In genomic region chr7:128841961-128842673, GRCh38 we compare ENCODE assay signal across 1 cellular context.
A peak's percentile ranks its signal among the peaks of the same experiment; 100 is the strongest.
TF ChIP-seq lines count a peak whose summit lies in the region.

No MANE protein-coding gene starts in this region.

TF ChIP-seq in HepG2, 621 proteins besides CTCF, POLR2A, EP300 and RAD21 (continued from another document):
- TF ChIP-seq KIAA2018 (CRISPR knock-in tag; IDR thresholded peaks at IDR 0.05; ENCODE audit: borderline replicate concordance): no peak
- TF ChIP-seq CREB1 (IDR thresholded peaks at IDR 0.05): no peak
- TF ChIP-seq CREB1 (CRISPR knock-in tag; IDR thresholded peaks at IDR 0.05): no peak
- TF ChIP-seq HNRNPL (IDR thresholded peaks at IDR 0.05; ENCODE audit: low read depth, low read length): peak; percentile 63
- no peak for TF ChIP-seq HMGXB3 (CRISPR knock-in tag; IDR thresholded peaks at IDR 0.05; ENCODE audit: borderline replicate concordance)
- no peak for TF ChIP-seq ZBTB21 (CRISPR knock-in tag; IDR thresholded peaks at IDR 0.05)
- TF ChIP-seq ELK4 (CRISPR knock-in tag; IDR thresholded peaks at IDR 0.05; ENCODE audit: borderline replicate concordance): no peak
- no peak for TF ChIP-seq ZNF343 (CRISPR knock-in tag; IDR thresholded peaks at IDR 0.05)
- TF ChIP-seq SP1 (IDR thresholded peaks at IDR 0.05): no peak
- TF ChIP-seq SP1 (CRISPR knock-in tag; IDR thresholded peaks at IDR 0.05): 0 out of 2 replicates have a peak, but pooled peaks have one; percentile 11
- TF ChIP-seq USF2 (IDR thresholded peaks at IDR 0.05; ENCODE audit: low read depth, low read length): no peak
- no peak for TF ChIP-seq USF2 (CRISPR knock-in tag; IDR thresholded peaks at IDR 0.05; ENCODE audit: borderline replicate concordance)
- no peak for TF ChIP-seq KAT2B (IDR thresholded peaks at IDR 0.05; ENCODE audit: borderline replicate concordance, low read depth, low read length)
- no peak for TF ChIP-seq SIX1 (CRISPR knock-in tag; IDR thresholded peaks at IDR 0.05; ENCODE audit: borderline replicate concordance)
- no peak for TF ChIP-seq MXI1 (IDR thresholded peaks at IDR 0.05; ENCODE audit: borderline replicate concordance, low read depth, low read length)
- no peak for TF ChIP-seq ATM (IDR thresholded peaks at IDR 0.05; ENCODE audit: borderline replicate concordance)
- TF ChIP-seq ZNF207 (IDR thresholded peaks at IDR 0.05; ENCODE audit: borderline replicate concordance): no peak
- no peak for TF ChIP-seq ZEB1 (IDR thresholded peaks at IDR 0.05; ENCODE audit: insufficient replicate concordance, low read depth)
- TF ChIP-seq RNF2 (conservative IDR thresholded peaks at IDR 0.05; ENCODE audit: low read depth): no peak
- no peak for TF ChIP-seq ZSCAN31 (CRISPR knock-in tag; IDR thresholded peaks at IDR 0.05; ENCODE audit: low read depth)
- no peak for TF ChIP-seq ISL2 (CRISPR knock-in tag; IDR thresholded peaks at IDR 0.05)
- TF ChIP-seq MXD4 (CRISPR knock-in tag; IDR thresholded peaks at IDR 0.05): no peak
- TF ChIP-seq ZNF407 (CRISPR knock-in tag; IDR thresholded peaks at IDR 0.05; ENCODE audit: not compliant biosample characterization): no peak
- peak; percentile 24; the same call in 1 of the 2 replicates for TF ChIP-seq MYC (CRISPR knock-in tag; IDR thresholded peaks at IDR 0.05; ENCODE audit: borderline replicate concordance)
- TF ChIP-seq TEAD2 (CRISPR knock-in tag; IDR thresholded peaks at IDR 0.05): no peak
- TF ChIP-seq E2F1 (CRISPR knock-in tag; IDR thresholded peaks at IDR 0.05): no peak
- peak; percentile 70; the same call in 1 of the 2 replicates for TF ChIP-seq ZNF777 (CRISPR knock-in tag; IDR thresholded peaks at IDR 0.05)
- no peak for TF ChIP-seq NR2F1 (CRISPR knock-in tag; IDR thresholded peaks at IDR 0.05)
- no peak for TF ChIP-seq HNRNPLL (IDR thresholded peaks at IDR 0.05; ENCODE audit: low read depth, low read length, poor library complexity, severe bottlenecking)
TF ChIP-seq in HepG2: peak in this region for 11.
